ENCODE assay signal across 17 cellular contexts in genomic region chr9:1048853-1049252, GRCh38. TPM values are rescaled to one million over a fixed set of nuclear protein-coding genes. Genes with fewer than 3 reads are reported as not detected.
DNase-seq lines count a peak whose midpoint lies in the region; ATAC-seq and TF ChIP-seq lines count a peak whose summit lies in the region.
"Had no signal": no experiment of that assay in that cellular context is flagged by ENCODE, and none has a peak within 500 bp of the region (broad histone marks: within the 10 kb centered on the region; RNA-seq: fewer than 3 reads in every experiment).

No MANE protein-coding gene starts in this region.

- DNase-seq in activated naive CD4-positive, alpha-beta T cell treated with Interleukin-2 at 50 U/mL for 16 hours: no peak
- peak; percentile 34 for DNase-seq in activated naive CD8-positive, alpha-beta T cell treated with anti-CD3 and anti-CD28 coated beads, Interleukin-2, amount 10 ng/mL, durations not matched to agents 7 days and 5 days
- DNase-seq in natural killer cell: no peak
- DNase-seq in NCI-H526 treated with DMSO at 0.1 percent for 48 hours (lab: John Stamatoyannopoulos, UW): no peak
- DNase-seq in Calu3: no peak
- DNase-seq in NCI-H1436 treated with DMSO at 0.1 percent for 48 hours (lab: John Stamatoyannopoulos, UW): no peak
- DNase-seq: activated CD8-positive, alpha-beta memory T cell treated with anti-CD3 and anti-CD28 coated beads for 24 hours; foreskin keratinocyte; H9; NCI-H82; stimulated activated CD4-positive, alpha-beta T cell treated with anti-CD3 and anti-CD28 coated beads, Interleukin-2, amount 100 ng/mL, for 48 hours; uterus had no signal

- peaks cover 10% of the 10 kb centered on the region for H3K9me3 Mint-ChIP-seq in activated naive CD4-positive, alpha-beta T cell treated with anti-CD3 and anti-CD28 coated beads, Interleukin-2, amount 50 U/mL, for 24 hours
- H3K9me3 Mint-ChIP-seq in activated naive CD8-positive, alpha-beta T cell treated with anti-CD3 and anti-CD28 coated beads, Interleukin-2, amount 10 ng/mL, durations not matched to agents 7 days and 5 days: peaks cover 8% of the 10 kb centered on the region
- no peaks in the 10 kb centered on the region for H3K9me3 Mint-ChIP-seq in natural killer cell
- no peaks in the 10 kb centered on the region for H3K9me3 Mint-ChIP-seq in Calu3 (ENCODE audit: low read depth, unreplicated experiment)

- CTCF ChIA-PET in Calu3 (lab: Charles Lee): no interaction called here

- no peaks in the 10 kb centered on the region for H3K36me3 Mint-ChIP-seq in activated naive CD4-positive, alpha-beta T cell treated with anti-CD3 and anti-CD28 coated beads, Interleukin-2, amount 50 U/mL, for 24 hours
- peaks cover 6% of the 10 kb centered on the region for H3K36me3 Mint-ChIP-seq in activated naive CD8-positive, alpha-beta T cell treated with anti-CD3 and anti-CD28 coated beads, Interleukin-2, amount 10 ng/mL, durations not matched to agents 7 days and 5 days
- H3K36me3 Mint-ChIP-seq in natural killer cell (peaks cover 10% of the 10 kb centered on the region), Calu3 (ENCODE audit: insufficient read depth, unreplicated experiment) (peaks cover 19% of the 10 kb centered on the region)
- H3K36me3 Mint-ChIP-seq: neural progenitor cell had no signal

- peaks cover 55% of the 10 kb centered on the region for H3K4me1 Mint-ChIP-seq in activated naive CD4-positive, alpha-beta T cell treated with anti-CD3 and anti-CD28 coated beads, Interleukin-2, amount 50 U/mL, for 24 hours
- peaks cover 35% of the 10 kb centered on the region for H3K4me1 Mint-ChIP-seq in activated naive CD8-positive, alpha-beta T cell treated with anti-CD3 and anti-CD28 coated beads, Interleukin-2, amount 10 ng/mL, durations not matched to agents 7 days and 5 days
- H3K4me1 Mint-ChIP-seq in natural killer cell: peaks cover 47 to 52% of the 10 kb centered on the region in 2 donors
- peaks cover 13% of the 10 kb centered on the region for H3K4me1 Mint-ChIP-seq in Calu3 (ENCODE audit: low read depth, unreplicated experiment)

- POLR2A ChIA-PET in activated naive CD8-positive, alpha-beta T cell treated with anti-CD3 and anti-CD28 coated beads, Interleukin-2, amount 10 ng/mL, durations not matched to agents 7 days and 5 days (lab: Charles Lee): no interaction called here

- TF ChIP-seq CTCF in natural killer cell (IDR thresholded peaks at IDR 0.05) (no peak), Calu3 (IDR thresholded peaks at IDR 0.05; ENCODE audit: unreplicated experiment) (no peak)

- peak overlapping the region; percentile 93 for H3K4me3 Mint-ChIP-seq in activated naive CD4-positive, alpha-beta T cell treated with anti-CD3 and anti-CD28 coated beads, Interleukin-2, amount 50 U/mL, for 24 hours
- H3K4me3 Mint-ChIP-seq in activated naive CD8-positive, alpha-beta T cell treated with anti-CD3 and anti-CD28 coated beads, Interleukin-2, amount 10 ng/mL, durations not matched to agents 7 days and 5 days: peak overlapping the region; percentile 82
- H3K4me3 Mint-ChIP-seq in natural killer cell (peak overlapping the region; percentile 91), Calu3 (ENCODE audit: low read depth, unreplicated experiment) (no peak overlapping the region)

- H3K27me3 Mint-ChIP-seq in activated naive CD4-positive, alpha-beta T cell treated with anti-CD3 and anti-CD28 coated beads, Interleukin-2, amount 50 U/mL, for 24 hours: peaks cover 78% of the 10 kb centered on the region
- H3K27me3 Mint-ChIP-seq in activated naive CD8-positive, alpha-beta T cell treated with anti-CD3 and anti-CD28 coated beads, Interleukin-2, amount 10 ng/mL, durations not matched to agents 7 days and 5 days: peaks cover 93% of the 10 kb centered on the region
- peaks cover 72 to 74% of the 10 kb centered on the region in 2 donors for H3K27me3 Mint-ChIP-seq in natural killer cell (ENCODE audit: low read depth in 2 of 2)
- H3K27me3 Mint-ChIP-seq in Calu3 (ENCODE audit: unreplicated experiment): peaks cover 28% of the 10 kb centered on the region

- BruUV-seq in Calu3 (replicated peaks; lab: Mats Ljungman, UMichigan): no TSS peak

- intact Hi-C loops in natural killer cell (cut with micrococcal nuclease): no loop called here
- intact Hi-C loops in Calu3 (cut with micrococcal nuclease; ENCODE audit: unreplicated experiment): no loop called here

- peak overlapping the region; percentile 35 for H3K27ac Mint-ChIP-seq in activated naive CD4-positive, alpha-beta T cell treated with anti-CD3 and anti-CD28 coated beads, Interleukin-2, amount 50 U/mL, for 24 hours
- no peak overlapping the region for H3K27ac Mint-ChIP-seq in activated naive CD8-positive, alpha-beta T cell treated with anti-CD3 and anti-CD28 coated beads, Interleukin-2, amount 10 ng/mL, durations not matched to agents 7 days and 5 days
- no peak overlapping the region for H3K27ac Mint-ChIP-seq in natural killer cell
- no peak overlapping the region for H3K27ac Mint-ChIP-seq in Calu3 (ENCODE audit: unreplicated experiment)
- H3K27ac Mint-ChIP-seq: H9, neural progenitor cell had no signal

- no peak for ATAC-seq in activated naive CD8-positive, alpha-beta T cell treated with anti-CD3 and anti-CD28 coated beads, Interleukin-2, amount 10 ng/mL, durations not matched to agents 7 days and 5 days (ENCODE audit: low read depth)
- ATAC-seq in natural killer cell (no peak), GM21367 (IDR thresholded peaks at IDR 0.05; ENCODE audit: unreplicated experiment) (no peak)
- ATAC-seq: foreskin keratinocyte, sciatic nerve had no signal

RNA-seq across cellular contexts. Expression of gene DMRT2, which starts 1.3 kb away (rescaled TPM):
- not detected for total RNA-seq in activated naive CD8-positive, alpha-beta T cell treated with anti-CD3 and anti-CD28 coated beads, Interleukin-2, amount 10 ng/mL, durations not matched to agents 7 days and 5 days
- total RNA-seq in natural killer cell (not detected), Calu3 (2022) (not detected in 2 replicates)
- total RNA-seq: foreskin keratinocyte, H9, liver had no signal
